ENCODE assay signal across 13 cellular contexts in genomic region chr13:50071399-50071798, GRCh38. TPM values are rescaled to one million over a fixed set of nuclear protein-coding genes. Genes with fewer than 3 reads are reported as not detected.
DNase-seq lines count a peak whose midpoint lies in the region; ATAC-seq and TF ChIP-seq lines count a peak whose summit lies in the region.
"Had no signal": no experiment of that assay in that cellular context is flagged by ENCODE, and none has a peak within 500 bp of the region (broad histone marks: within the 10 kb centered on the region; RNA-seq: fewer than 3 reads in every experiment).

No MANE protein-coding gene starts in this region.

- no peaks in the 10 kb centered on the region for H3K27me3 ChIP-seq in CD4-positive, CD25-positive, alpha-beta regulatory T cell (ENCODE audit: control insufficient read depth, insufficient read depth, low read length)
- no peaks in the 10 kb centered on the region for H3K27me3 ChIP-seq in osteoblast (ENCODE audit: insufficient read depth, low read length)
- H3K27me3 ChIP-seq: colonic mucosa, hepatocyte, SJCRH30 had no signal

- peaks cover 50% of the 10 kb centered on the region for H3K4me1 ChIP-seq in CD4-positive, CD25-positive, alpha-beta regulatory T cell (ENCODE audit: control insufficient read depth, insufficient read depth, low read length, poor library complexity, severe bottlenecking)
- H3K4me1 ChIP-seq in osteoblast (ENCODE audit: insufficient read depth, low read length) = peaks cover 44% of the 10 kb centered on the region
- H3K4me1 ChIP-seq: colonic mucosa had no signal

- H3K4me2 ChIP-seq in osteoblast (ENCODE audit: insufficient read depth, low read length) = peak overlapping the region; percentile 81
- H3K4me2 ChIP-seq: hepatocyte had no signal

- no peaks in the 10 kb centered on the region for H3K9me3 Mint-ChIP-seq in CD4-positive, CD25-positive, alpha-beta regulatory T cell
- H3K9me3 Mint-ChIP-seq in endothelial cell (ENCODE audit: unreplicated experiment) = no peaks in the 10 kb centered on the region

- H2AFZ ChIP-seq in osteoblast (ENCODE audit: low read length) = peak overlapping the region; percentile 58
- H2AFZ ChIP-seq: hepatocyte had no signal

- peaks cover 99% of the 10 kb centered on the region for H3K79me2 ChIP-seq in osteoblast (ENCODE audit: insufficient read depth, low read length)

- H3K36me3 ChIP-seq in CD4-positive, CD25-positive, alpha-beta regulatory T cell (ENCODE audit: control insufficient read depth, insufficient read depth, low read length) = peaks cover 17% of the 10 kb centered on the region
- peaks cover 17% of the 10 kb centered on the region for H3K36me3 ChIP-seq in osteoblast (ENCODE audit: insufficient read depth, low read length)
- H3K36me3 ChIP-seq: colonic mucosa had no signal

- TF ChIP-seq CTCF in NB4 (IDR thresholded peaks at IDR 0.05; ENCODE audit: low read depth, low read length) (no peak), osteoblast (IDR thresholded peaks at IDR 0.05; ENCODE audit: extremely low read depth, low read depth, low read length) (no peak), endothelial cell (IDR thresholded peaks at IDR 0.05; ENCODE audit: unreplicated experiment) (no peak)

- peak overlapping the region in 3 of 4 donors; percentile 61 to 76 (median 64) for H3K4me3 Mint-ChIP-seq in CD4-positive, CD25-positive, alpha-beta regulatory T cell
- H3K4me3 Mint-ChIP-seq in endothelial cell (ENCODE audit: unreplicated experiment) = no peak overlapping the region

- H3K4me1 Mint-ChIP-seq in CD4-positive, CD25-positive, alpha-beta regulatory T cell = peaks cover 25 to 69% (median 51%) of the 10 kb centered on the region in 4 donors
- no peaks in the 10 kb centered on the region for H3K4me1 Mint-ChIP-seq in endothelial cell (ENCODE audit: unreplicated experiment)

- TF ChIP-seq POLR2A in NB4 (IDR thresholded peaks at IDR 0.05; ENCODE audit: extremely low read depth, insufficient read length) (no peak), erythroblast (IDR thresholded peaks at IDR 0.05; ENCODE audit: low read length) (no peak)

- ATAC-seq in CD4-positive, CD25-positive, alpha-beta regulatory T cell (ENCODE audit: low read depth in 2 of 2) = no peak
- no peak for ATAC-seq in HG03280 (IDR thresholded peaks at IDR 0.05; ENCODE audit: unreplicated experiment)
- ATAC-seq in GM21619 (IDR thresholded peaks at IDR 0.05; ENCODE audit: unreplicated experiment) = no peak

- no peaks in the 10 kb centered on the region for H3K27me3 Mint-ChIP-seq in CD4-positive, CD25-positive, alpha-beta regulatory T cell
- H3K27me3 Mint-ChIP-seq in endothelial cell (ENCODE audit: unreplicated experiment) = no peaks in the 10 kb centered on the region

- no peaks in the 10 kb centered on the region for H4K20me1 ChIP-seq in osteoblast (ENCODE audit: insufficient read depth, low read length)

- H3K27ac Mint-ChIP-seq in CD4-positive, CD25-positive, alpha-beta regulatory T cell = peak overlapping the region; percentile 39 to 60 (median 58)
- H3K27ac Mint-ChIP-seq in endothelial cell (ENCODE audit: unreplicated experiment) = no peak overlapping the region

- H3K27ac ChIP-seq in CD4-positive, CD25-positive, alpha-beta regulatory T cell (ENCODE audit: insufficient read depth, low read length, poor library complexity, severe bottlenecking) = no peak overlapping the region
- peak overlapping the region; percentile 89 for H3K27ac ChIP-seq in osteoblast (ENCODE audit: low read depth, low read length)
- H3K27ac ChIP-seq: colonic mucosa, hepatocyte, SJCRH30 had no signal

- H3K9me3 ChIP-seq in CD4-positive, CD25-positive, alpha-beta regulatory T cell (ENCODE audit: control insufficient read depth in 2 of 2, low read length in 2 of 2) = no peaks in the 10 kb centered on the region
- no peaks in the 10 kb centered on the region for H3K9me3 ChIP-seq in osteoblast (ENCODE audit: low read depth, low read length)
- H3K9me3 ChIP-seq: colonic mucosa, SJCRH30 had no signal

- peaks cover 18% of the 10 kb centered on the region for H3K36me3 Mint-ChIP-seq in CD4-positive, CD25-positive, alpha-beta regulatory T cell
- H3K36me3 Mint-ChIP-seq in endothelial cell (ENCODE audit: low read depth, unreplicated experiment) = no peaks in the 10 kb centered on the region

- DNase-seq in CD4-positive, CD25-positive, alpha-beta regulatory T cell = no peak
- DNase-seq in NB4 (ENCODE audit: low read depth) (peak; percentile 31), erythroblast (lab: John Stamatoyannopoulos, UW) (peak; percentile 6 to 25), osteoblast (ENCODE audit: insufficient read length, low spot score, missing footprints) (no peak), endothelial cell (ENCODE audit: low spot score) (no peak)
- DNase-seq in activated T-cell treated with anti-CD3 and anti-CD28 coated beads, Interleukin-2, amount 50 U/mL, for 48 hours = no peak
- DNase-seq: colonic mucosa, NCI-H510A, small intestine had no signal

- H3K4me3 ChIP-seq in CD4-positive, CD25-positive, alpha-beta regulatory T cell (ENCODE audit: low read depth, low read length) = peak overlapping the region; percentile 16
- H3K4me3 ChIP-seq in NB4 (ENCODE audit: low read depth, low read length) (no peak overlapping the region), osteoblast (ENCODE audit: insufficient read depth, low read length) (peak overlapping the region; percentile 47)
- H3K4me3 ChIP-seq: colonic mucosa, hepatocyte, SJCRH30 had no signal

RNA-seq across cellular contexts. Expression of gene KCNRG, which starts 56.2 kb away (rescaled TPM):
- 0.47 TPM for total RNA-seq in CD4-positive, CD25-positive, alpha-beta regulatory T cell
- under 1 TPM; 0.15 to 0.89 (median 0.50) TPM for polyA plus RNA-seq in CD4-positive, CD25-positive, alpha-beta regulatory T cell
- total RNA-seq in osteoblast (4.0 and 5.0 TPM in 2 replicates), endothelial cell (ENCODE audit: unreplicated experiment) (0.69 TPM)

Comparison
In these comparisons a context has a peak if more than half of its experiments do, and no peak if none do; other contexts are left out.
1. DNase-seq: peak in NB4 (single experiment) and erythroblast (2 of 2); none in CD4-positive, CD25-positive, alpha-beta regulatory T cell (0 of 3), osteoblast (single experiment), endothelial cell (single experiment) and activated T-cell treated with anti-CD3 and anti-CD28 coated beads, Interleukin-2, amount 50 U/mL, for 48 hours (0 of 2).